9 cellular contexts compared by ENCODE assay signal in the genomic region with DNA sequence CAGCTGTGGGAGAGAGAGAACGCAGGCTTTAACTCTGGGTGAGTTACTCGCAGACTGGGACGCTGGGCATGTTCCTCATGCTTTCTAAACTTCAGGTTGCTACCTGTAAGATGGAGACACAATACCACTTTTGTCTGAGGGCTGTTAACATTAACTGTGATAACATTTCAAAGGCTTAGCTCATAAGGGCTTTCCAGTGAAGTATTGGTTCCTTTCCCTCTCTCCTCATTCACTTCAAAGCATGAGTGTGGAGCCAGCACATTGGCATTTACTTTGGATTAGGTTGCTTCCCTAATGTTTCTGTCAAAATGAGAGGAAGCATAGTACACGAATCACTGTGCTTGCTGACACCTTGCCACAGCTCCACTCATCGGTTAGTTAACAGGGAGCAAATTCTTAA.
"Had no signal": no experiment of that assay in that cellular context is flagged by ENCODE, and none has a peak within 500 bp of the region (broad histone marks: within the 10 kb centered on the region; RNA-seq: fewer than 3 reads in every experiment).

No MANE protein-coding gene starts in this region.

- H3K27ac ChIP-seq: ovary, SJSA1, thyroid gland, VCaP had no signal

- DNase-seq: activated CD4-positive, alpha-beta memory T cell treated with anti-CD3 and anti-CD28 coated beads, Interleukin-2, amount 10 ng/mL, durations not matched to agents 7 days and 5 days; activated naive CD8-positive, alpha-beta T cell treated with anti-CD3 and anti-CD28 coated beads, Interleukin-2, amount 10 ng/mL, durations not matched to agents 7 days and 5 days; activated T-cell treated with anti-CD3 and anti-CD28 coated beads, Interleukin-2, amount 50 U/mL, for 72 hours; aorta; hippocampal formation; ovary had no signal

- H3K27me3 Mint-ChIP-seq: activated CD4-positive, alpha-beta memory T cell treated with anti-CD3 and anti-CD28 coated beads, Interleukin-2, amount 10 ng/mL, durations not matched to agents 7 days and 5 days; activated naive CD8-positive, alpha-beta T cell treated with anti-CD3 and anti-CD28 coated beads, Interleukin-2, amount 10 ng/mL, durations not matched to agents 7 days and 5 days had no signal

- H3K4me3 ChIP-seq: ovary, SJSA1, thyroid gland had no signal

- H3K36me3 ChIP-seq: ovary, SJSA1, thyroid gland had no signal

- H3K4me3 Mint-ChIP-seq: activated CD4-positive, alpha-beta memory T cell treated with anti-CD3 and anti-CD28 coated beads, Interleukin-2, amount 10 ng/mL, durations not matched to agents 7 days and 5 days; activated naive CD8-positive, alpha-beta T cell treated with anti-CD3 and anti-CD28 coated beads, Interleukin-2, amount 10 ng/mL, durations not matched to agents 7 days and 5 days; activated T-cell treated with anti-CD3 and anti-CD28 coated beads, Interleukin-2, amount 50 U/mL, for 72 hours had no signal

- ATAC-seq: activated T-cell treated with anti-CD3 and anti-CD28 coated beads, Interleukin-2, amount 50 U/mL, for 72 hours had no signal

- H3K9me3 ChIP-seq: ovary, SJSA1, thyroid gland had no signal

- H3K27ac Mint-ChIP-seq: activated CD4-positive, alpha-beta memory T cell treated with anti-CD3 and anti-CD28 coated beads, Interleukin-2, amount 10 ng/mL, durations not matched to agents 7 days and 5 days; activated naive CD8-positive, alpha-beta T cell treated with anti-CD3 and anti-CD28 coated beads, Interleukin-2, amount 10 ng/mL, durations not matched to agents 7 days and 5 days; activated T-cell treated with anti-CD3 and anti-CD28 coated beads, Interleukin-2, amount 50 U/mL, for 72 hours had no signal

- H3K9me3 Mint-ChIP-seq: activated CD4-positive, alpha-beta memory T cell treated with anti-CD3 and anti-CD28 coated beads, Interleukin-2, amount 10 ng/mL, durations not matched to agents 7 days and 5 days; activated naive CD8-positive, alpha-beta T cell treated with anti-CD3 and anti-CD28 coated beads, Interleukin-2, amount 10 ng/mL, durations not matched to agents 7 days and 5 days; activated T-cell treated with anti-CD3 and anti-CD28 coated beads, Interleukin-2, amount 50 U/mL, for 72 hours had no signal

- H3K27me3 ChIP-seq: ovary, SJSA1, thyroid gland had no signal
